1 cellular context compared by ENCODE assay signal in genomic region chr17:63445571-63446217, GRCh38.
A peak's percentile ranks its signal among the peaks of the same experiment; 100 is the strongest.
TF ChIP-seq lines count a peak whose summit lies in the region.

No MANE protein-coding gene starts in this region.

TF ChIP-seq in WTC11, 78 proteins besides CTCF, POLR2A, EP300 and RAD21 (continued from another document):
- TF ChIP-seq PRDM15 (CRISPR knock-in tag; IDR thresholded peaks at IDR 0.05) = no peak
- no peak for TF ChIP-seq ERG (CRISPR knock-in tag; IDR thresholded peaks at IDR 0.05)
- TF ChIP-seq ZNF512 (CRISPR knock-in tag; IDR thresholded peaks at IDR 0.05; ENCODE audit: borderline replicate concordance) = no peak
- TF ChIP-seq ZNF317 (CRISPR knock-in tag; IDR thresholded peaks at IDR 0.05; ENCODE audit: borderline replicate concordance, low read depth) = no peak
- TF ChIP-seq, protein P1, sequence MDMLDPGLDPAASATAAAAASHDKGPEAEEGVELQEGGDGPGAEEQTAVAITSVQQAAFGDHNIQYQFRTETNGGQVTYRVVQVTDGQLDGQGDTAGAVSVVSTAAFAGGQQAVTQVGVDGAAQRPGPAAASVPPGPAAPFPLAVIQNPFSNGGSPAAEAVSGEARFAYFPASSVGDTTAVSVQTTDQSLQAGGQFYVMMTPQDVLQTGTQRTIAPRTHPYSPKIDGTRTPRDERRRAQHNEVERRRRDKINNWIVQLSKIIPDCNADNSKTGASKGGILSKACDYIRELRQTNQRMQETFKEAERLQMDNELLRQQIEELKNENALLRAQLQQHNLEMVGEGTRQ (CRISPR knock-in tag; IDR thresholded peaks at IDR 0.05) = no peak
- TF ChIP-seq TCF7 (CRISPR knock-in tag; IDR thresholded peaks at IDR 0.05; ENCODE audit: low read depth) = no peak
- no peak for TF ChIP-seq ATF3 (CRISPR knock-in tag; conservative IDR thresholded peaks at IDR 0.05)
- TF ChIP-seq CREB1 (CRISPR knock-in tag; IDR thresholded peaks at IDR 0.05) = peak; percentile 66; the same call in 1 of the 2 replicates
- TF ChIP-seq FOXP1 (CRISPR knock-in tag; IDR thresholded peaks at IDR 0.05; ENCODE audit: borderline replicate concordance) = no peak
- TF ChIP-seq NR1H2 (CRISPR knock-in tag; IDR thresholded peaks at IDR 0.05) = no peak
- TF ChIP-seq IRF1 (CRISPR knock-in tag; IDR thresholded peaks at IDR 0.05) = no peak
- peak; percentile 55; the same call in 1 of the 2 replicates for TF ChIP-seq E2F5 (CRISPR knock-in tag; IDR thresholded peaks at IDR 0.05)
- TF ChIP-seq IRF2 (CRISPR knock-in tag; IDR thresholded peaks at IDR 0.05; ENCODE audit: borderline replicate concordance, low read depth) = no peak
- 0 out of 2 replicates have a peak, but pooled peaks have one; percentile 19 for TF ChIP-seq FOXK1 (CRISPR knock-in tag; IDR thresholded peaks at IDR 0.05)
- TF ChIP-seq ZNF532 (CRISPR knock-in tag; IDR thresholded peaks at IDR 0.05; ENCODE audit: borderline replicate concordance) = no peak
- TF ChIP-seq, protein P2, sequence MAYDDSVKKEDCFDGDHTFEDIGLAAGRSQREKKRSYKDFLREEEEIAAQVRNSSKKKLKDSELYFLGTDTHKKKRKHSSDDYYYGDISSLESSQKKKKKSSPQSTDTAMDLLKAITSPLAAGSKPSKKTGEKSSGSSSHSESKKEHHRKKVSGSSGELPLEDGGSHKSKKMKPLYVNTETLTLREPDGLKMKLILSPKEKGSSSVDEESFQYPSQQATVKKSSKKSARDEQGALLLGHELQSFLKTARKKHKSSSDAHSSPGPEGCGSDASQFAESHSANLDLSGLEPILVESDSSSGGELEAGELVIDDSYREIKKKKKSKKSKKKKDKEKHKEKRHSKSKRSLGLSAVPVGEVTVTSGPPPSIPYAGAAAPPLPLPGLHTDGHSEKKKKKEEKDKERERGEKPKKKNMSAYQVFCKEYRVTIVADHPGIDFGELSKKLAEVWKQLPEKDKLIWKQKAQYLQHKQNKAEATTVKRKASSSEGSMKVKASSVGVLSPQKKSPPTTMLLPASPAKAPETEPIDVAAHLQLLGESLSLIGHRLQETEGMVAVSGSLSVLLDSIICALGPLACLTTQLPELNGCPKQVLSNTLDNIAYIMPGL (CRISPR knock-in tag; IDR thresholded peaks at IDR 0.05) = peak; percentile 86
- TF ChIP-seq JAZF1 (CRISPR knock-in tag; IDR thresholded peaks at IDR 0.05) = no peak
- peak; percentile 47 for TF ChIP-seq SP1 (CRISPR knock-in tag; conservative IDR thresholded peaks at IDR 0.05)
- TF ChIP-seq ETV6 (CRISPR knock-in tag; IDR thresholded peaks at IDR 0.05) = no peak; the same call in 1 of the 2 replicates
- no peak for TF ChIP-seq SMAD4 (CRISPR knock-in tag; IDR thresholded peaks at IDR 0.05)
- TF ChIP-seq NR3C1 (CRISPR knock-in tag; conservative IDR thresholded peaks at IDR 0.05; ENCODE audit: low read depth) = no peak
- no peak; the same call in 1 of the 2 replicates for TF ChIP-seq MYBL2 (CRISPR knock-in tag; IDR thresholded peaks at IDR 0.05)
- no peak for TF ChIP-seq SOX15 (CRISPR knock-in tag; IDR thresholded peaks at IDR 0.05)
- no peak for TF ChIP-seq NFATC4 (CRISPR knock-in tag; IDR thresholded peaks at IDR 0.05)
- TF ChIP-seq ZNF423 (CRISPR knock-in tag; IDR thresholded peaks at IDR 0.05) = no peak
- no peak for TF ChIP-seq TEAD4 (CRISPR knock-in tag; IDR thresholded peaks at IDR 0.05)
- TF ChIP-seq ELF4 (CRISPR knock-in tag; IDR thresholded peaks at IDR 0.05; ENCODE audit: low read depth) = no peak
